ENCODE assay signal across 8 cellular contexts in genomic region chr2:218301176-218301819, GRCh38. TPM values are rescaled to one million over a fixed set of nuclear protein-coding genes. Genes with fewer than 3 reads are reported as not detected.
A peak's percentile ranks its signal among the peaks of the same experiment; 100 is the strongest.
DNase-seq lines count a peak whose midpoint lies in the region; ATAC-seq and TF ChIP-seq lines count a peak whose summit lies in the region.

No MANE protein-coding gene starts in this region.

- H3K4me3 ChIP-seq in AG04449 (ENCODE audit: low read depth, low read length) (no peak overlapping the region), dorsolateral prefrontal cortex (peak overlapping the region in 1 of 59 donors; percentile 4)

- POLR2A ChIA-PET in AG04449 (lab: Yijun Ruan, JAX) = no interaction called here
- POLR2A ChIA-PET in activated CD4-positive, alpha-beta T cell treated with anti-CD3 and anti-CD28 coated beads, Interleukin-2, amount 10 ng/mL, durations not matched to agents 7 days and 5 days (lab: Charles Lee) = no interaction called here

- ATAC-seq in GM18907 (IDR thresholded peaks at IDR 0.05; ENCODE audit: unreplicated experiment) (peak; percentile 65), HG03565 (IDR thresholded peaks at IDR 0.05; ENCODE audit: unreplicated experiment) (peak; percentile 72)

- intact Hi-C loops in dorsolateral prefrontal cortex (cut with DNase I) = loop anchor here (2.0 to 10.0 kb wide), 3 partner anchors 56 to 164 kb away; partner anchors contain the start of gene CATIP (in 1 of the 2)

- H3K36me3 Mint-ChIP-seq in activated CD4-positive, alpha-beta T cell treated with anti-CD3 and anti-CD28 coated beads, Interleukin-2, amount 10 ng/mL, durations not matched to agents 7 days and 5 days (ENCODE audit: low read depth) = no peaks in the 10 kb centered on the region

- peaks cover 2% of the 10 kb centered on the region for H3K27me3 Mint-ChIP-seq in activated CD4-positive, alpha-beta T cell treated with anti-CD3 and anti-CD28 coated beads, Interleukin-2, amount 10 ng/mL, durations not matched to agents 7 days and 5 days

- H3K4me3 Mint-ChIP-seq in activated CD4-positive, alpha-beta T cell treated with anti-CD3 and anti-CD28 coated beads, Interleukin-2, amount 10 ng/mL, durations not matched to agents 7 days and 5 days = no peak overlapping the region

- peak; percentile 88 for TF ChIP-seq CTCF in AG04449 (IDR thresholded peaks at IDR 0.05; ENCODE audit: insufficient read depth, low read length, missing control alignments)
- TF ChIP-seq CTCF in dorsolateral prefrontal cortex (IDR thresholded peaks at IDR 0.05 in 54 of 56, conservative IDR thresholded peaks at IDR 0.05 in 2 of 56; ENCODE audit: low read depth in 1 of 56, partially characterized antibody in 56 of 56) = peak; percentile 92 to 100 (median 99)

- peak overlapping the region in 34 of 59 donors; percentile 2 to 98 (median 60) for H3K27ac ChIP-seq in dorsolateral prefrontal cortex

- no peak for DNase-seq in AG04449 (ENCODE audit: low read depth, low spot score)
- DNase-seq in NCI-H748 (lab: John Stamatoyannopoulos, UW; ENCODE audit: unreplicated experiment) = peak; percentile 86
- DNase-seq in activated CD4-positive, alpha-beta T cell treated with anti-CD3 and anti-CD28 coated beads, Interleukin-2, amount 10 ng/mL, durations not matched to agents 7 days and 5 days = peak; percentile 95
- peak; percentile 56 to 89 (median 74) for DNase-seq in dorsolateral prefrontal cortex
- peak; percentile 84 to 91 for DNase-seq in lung microvascular endothelial cell (ENCODE audit: low read depth in 2 of 2)
- DNase-seq in stimulated activated CD8-positive, alpha-beta memory T cell treated with anti-CD3 and anti-CD28 coated beads, Interleukin-15, amount 100 ng/mL, for 24 hours (ENCODE audit: low read depth) = peak; percentile 66

- H3K9me3 Mint-ChIP-seq in activated CD4-positive, alpha-beta T cell treated with anti-CD3 and anti-CD28 coated beads, Interleukin-2, amount 10 ng/mL, durations not matched to agents 7 days and 5 days = no peaks in the 10 kb centered on the region

- CTCF ChIA-PET in AG04449 (lab: Yijun Ruan, JAX) = interaction anchor here (0.8 to 7.2 kb wide), 34 partner anchors 8 to 345 kb away, joined by 3 to 116 read pairs (median 5); partner anchors contain the start of genes AAMP, CATIP, PNKD and TMBIM1
- CTCF ChIA-PET in activated CD4-positive, alpha-beta T cell treated with anti-CD3 and anti-CD28 coated beads, Interleukin-2, amount 10 ng/mL, durations not matched to agents 7 days and 5 days (lab: Charles Lee) = interaction anchor here (0.7 to 2.1 kb wide), 17 partner anchors 11 to 111 kb away, joined by 3 to 20 read pairs (median 5); partner anchors contain the start of gene CATIP

- no peaks in the 10 kb centered on the region for H3K27me3 ChIP-seq in dorsolateral prefrontal cortex

- peak overlapping the region; percentile 60 for H3K27ac Mint-ChIP-seq in activated CD4-positive, alpha-beta T cell treated with anti-CD3 and anti-CD28 coated beads, Interleukin-2, amount 10 ng/mL, durations not matched to agents 7 days and 5 days

- H3K4me1 Mint-ChIP-seq in activated CD4-positive, alpha-beta T cell treated with anti-CD3 and anti-CD28 coated beads, Interleukin-2, amount 10 ng/mL, durations not matched to agents 7 days and 5 days = peaks cover 13% of the 10 kb centered on the region

RNA-seq across cellular contexts. Expression of gene TMBIM1, which starts 9.0 kb away (rescaled TPM):
- 100 to 1,000 TPM in 1 of 2 experiments, 10 to 100 TPM in 1; 99.3 to 101 TPM for total RNA-seq in activated CD4-positive, alpha-beta T cell treated with anti-CD3 and anti-CD28 coated beads, Interleukin-2, amount 10 ng/mL, durations not matched to agents 7 days and 5 days
- total RNA-seq in dorsolateral prefrontal cortex (100 to 1,000 TPM in 38 of 120 experiments, 10 to 100 TPM in 82; 38.7 to 279 (median 82.0) TPM), lung microvascular endothelial cell (109 and 180 TPM in 2 replicates)

RNA-seq across cellular contexts. Expression of gene PNKD, which starts 31.0 kb away (rescaled TPM):
- total RNA-seq in activated CD4-positive, alpha-beta T cell treated with anti-CD3 and anti-CD28 coated beads, Interleukin-2, amount 10 ng/mL, durations not matched to agents 7 days and 5 days = 10 to 100 TPM; 34.0 to 39.1 TPM
- 100 to 1,000 TPM in 114 of 120 experiments, 10 to 100 TPM in 6; 74.2 to 179 (median 130) TPM for total RNA-seq in dorsolateral prefrontal cortex
- 19.2 and 20.0 TPM in 2 replicates for total RNA-seq in lung microvascular endothelial cell

RNA-seq across cellular contexts. Expression of gene AAMP, which starts 31.4 kb away (rescaled TPM):
- 10 to 100 TPM; 42.3 to 51.1 TPM for total RNA-seq in activated CD4-positive, alpha-beta T cell treated with anti-CD3 and anti-CD28 coated beads, Interleukin-2, amount 10 ng/mL, durations not matched to agents 7 days and 5 days
- 100 to 1,000 TPM in 2 of 120 experiments, 10 to 100 TPM in 118; 61.1 to 104 (median 82.4) TPM for total RNA-seq in dorsolateral prefrontal cortex
- 111 and 116 TPM in 2 replicates for total RNA-seq in lung microvascular endothelial cell

RNA-seq across cellular contexts. Expression of gene GPBAR1, which starts 40.5 kb away (rescaled TPM):
- 1 to 10 TPM; 1.0 to 1.2 TPM for total RNA-seq in activated CD4-positive, alpha-beta T cell treated with anti-CD3 and anti-CD28 coated beads, Interleukin-2, amount 10 ng/mL, durations not matched to agents 7 days and 5 days
- total RNA-seq in dorsolateral prefrontal cortex (1 to 10 TPM in 2 of 120 experiments, under 1 TPM in 60, not detected in 58; 0.23 to 1.7 (median 0.47) TPM), lung microvascular endothelial cell (under 0.01 TPM in 1 of 2 replicates, not detected in the other)

RNA-seq across cellular contexts. Expression of gene CATIP, which starts 55.4 kb away (rescaled TPM):
- total RNA-seq in activated CD4-positive, alpha-beta T cell treated with anti-CD3 and anti-CD28 coated beads, Interleukin-2, amount 10 ng/mL, durations not matched to agents 7 days and 5 days = not detected
- total RNA-seq in dorsolateral prefrontal cortex (1 to 10 TPM in 73 of 120 experiments, under 1 TPM in 42, not detected in 5; 0.20 to 4.6 (median 1.3) TPM), lung microvascular endothelial cell (not detected in 2 replicates)
